In the genomic region with DNA sequence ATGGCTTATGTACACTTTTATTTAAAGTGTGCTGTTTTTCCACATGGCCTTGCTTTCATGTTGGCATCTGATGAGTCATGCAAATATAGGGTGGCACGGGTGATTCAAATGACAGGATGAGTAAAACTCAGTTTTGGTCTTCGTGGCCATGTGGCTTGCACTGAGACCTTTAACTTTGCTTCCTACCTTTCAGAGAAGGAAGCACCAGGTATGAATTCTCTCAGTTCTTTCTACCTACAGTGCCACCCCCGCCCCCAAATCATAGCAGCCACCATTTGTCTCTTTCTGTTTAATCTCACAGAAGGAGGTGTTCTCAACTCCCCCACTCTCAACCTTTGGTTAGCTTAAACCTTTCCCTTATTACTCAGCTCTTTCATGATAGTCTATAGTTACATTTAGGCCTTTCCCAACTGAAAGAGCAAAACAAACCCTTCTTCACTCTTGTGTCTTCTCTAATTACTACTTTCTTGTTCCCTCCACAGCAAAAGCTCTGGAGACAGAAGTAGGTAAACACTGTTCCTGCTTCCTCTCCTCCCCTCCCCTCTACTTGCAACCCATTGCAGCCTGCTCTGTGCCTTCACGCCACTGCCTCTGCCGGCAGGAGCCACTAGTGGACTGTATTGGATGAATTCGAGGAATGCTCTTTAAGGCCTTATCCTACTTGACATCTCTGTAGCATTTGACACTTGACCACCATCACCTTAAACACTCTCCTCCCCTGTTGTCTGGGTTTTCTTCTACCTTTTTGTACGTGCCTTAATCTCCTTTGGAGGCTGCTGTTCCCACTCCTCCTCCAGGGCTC, we compare ENCODE assay signal across 1 cellular context.
TF ChIP-seq lines count a peak whose summit lies in the region.

No MANE protein-coding gene starts in this region.

TF ChIP-seq in K562, 482 proteins besides CTCF, POLR2A, EP300 and RAD21 (continued from another document and continues in another):
- TF ChIP-seq, protein P1, sequence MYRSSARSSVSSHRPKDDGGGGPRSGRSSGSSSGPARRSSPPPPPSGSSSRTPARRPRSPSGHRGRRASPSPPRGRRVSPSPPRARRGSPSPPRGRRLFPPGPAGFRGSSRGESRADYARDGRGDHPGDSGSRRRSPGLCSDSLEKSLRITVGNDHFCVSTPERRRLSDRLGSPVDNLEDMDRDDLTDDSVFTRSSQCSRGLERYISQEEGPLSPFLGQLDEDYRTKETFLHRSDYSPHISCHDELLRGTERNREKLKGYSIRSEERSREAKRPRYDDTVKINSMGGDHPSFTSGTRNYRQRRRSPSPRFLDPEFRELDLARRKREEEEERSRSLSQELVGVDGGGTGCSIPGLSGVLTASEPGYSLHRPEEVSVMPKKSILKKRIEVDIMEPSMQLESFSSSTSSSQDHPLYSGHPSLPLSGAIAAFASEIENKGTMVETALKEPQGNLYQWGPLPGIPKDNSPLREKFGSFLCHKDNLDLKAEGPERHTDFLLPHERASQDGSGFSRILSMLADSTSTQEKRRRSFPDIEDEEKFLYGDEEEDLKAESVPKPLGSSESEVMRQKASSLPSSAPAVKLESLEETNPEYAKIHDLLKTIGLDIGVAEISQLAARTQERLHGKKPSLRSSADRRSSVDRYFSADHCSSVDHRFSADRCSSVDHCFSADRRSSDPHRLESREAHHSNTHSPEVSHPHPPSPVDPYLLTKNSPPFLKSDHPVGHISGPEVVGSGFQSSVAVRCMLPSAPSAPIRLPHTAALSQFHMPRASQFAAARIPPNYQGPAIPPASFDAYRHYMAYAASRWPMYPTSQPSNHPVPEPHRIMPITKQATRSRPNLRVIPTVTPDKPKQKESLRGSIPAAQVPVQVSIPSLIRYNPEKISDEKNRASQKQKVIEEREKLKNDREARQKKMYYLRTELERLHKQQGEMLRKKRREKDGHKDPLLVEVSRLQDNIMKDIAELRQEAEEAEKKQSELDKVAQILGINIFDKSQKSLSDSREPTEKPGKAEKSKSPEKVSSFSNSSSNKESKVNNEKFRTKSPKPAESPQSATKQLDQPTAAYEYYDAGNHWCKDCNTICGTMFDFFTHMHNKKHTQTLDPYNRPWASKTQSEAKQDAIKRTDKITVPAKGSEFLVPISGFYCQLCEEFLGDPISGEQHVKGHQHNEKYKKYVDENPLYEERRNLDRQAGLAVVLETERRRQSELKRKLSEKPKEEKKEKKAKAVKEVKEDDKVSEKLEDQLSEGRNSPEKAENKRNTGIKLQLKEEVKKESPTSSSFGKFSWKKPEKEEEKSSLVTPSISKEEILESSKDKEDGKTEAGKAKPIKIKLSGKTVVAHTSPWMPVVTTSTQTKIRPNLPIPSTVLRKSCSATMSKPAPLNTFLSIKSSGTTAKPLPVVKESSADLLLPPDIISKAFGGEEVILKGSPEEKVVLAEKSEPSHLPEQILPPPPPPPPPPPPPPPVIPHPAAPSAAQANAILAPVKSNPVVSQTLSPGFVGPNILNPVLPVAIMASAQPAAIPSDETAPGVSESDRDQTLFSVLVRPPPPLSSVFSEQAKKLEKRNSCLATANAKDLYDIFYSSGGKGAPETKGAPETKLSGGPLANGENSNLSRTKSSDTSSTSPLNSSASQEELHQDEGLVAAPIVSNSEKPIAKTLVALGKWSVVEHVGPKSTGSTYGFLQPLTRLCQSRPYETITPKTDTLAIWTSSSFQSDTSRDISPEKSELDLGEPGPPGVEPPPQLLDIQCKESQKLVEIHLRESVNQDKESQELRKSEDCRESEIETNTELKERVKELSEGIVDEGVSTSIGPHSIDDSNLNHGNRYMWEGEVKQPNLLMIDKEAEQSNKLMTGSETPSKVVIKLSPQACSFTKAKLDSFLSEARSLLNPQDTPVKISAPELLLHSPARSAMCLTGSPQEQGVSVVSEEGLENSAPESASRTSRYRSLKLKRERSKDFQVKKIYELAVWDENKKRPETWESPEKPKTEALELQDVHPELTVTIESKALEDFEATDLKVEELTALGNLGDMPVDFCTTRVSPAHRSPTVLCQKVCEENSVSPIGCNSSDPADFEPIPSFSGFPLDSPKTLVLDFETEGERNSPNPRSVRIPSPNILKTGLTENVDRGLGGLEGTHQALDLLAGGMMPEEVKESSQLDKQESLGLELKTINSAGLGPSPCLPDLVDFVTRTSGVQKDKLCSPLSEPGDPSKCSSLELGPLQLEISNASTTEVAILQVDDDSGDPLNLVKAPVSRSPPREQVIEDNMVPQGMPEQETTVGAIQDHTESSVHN (IDR thresholded peaks at IDR 0.05; ENCODE audit: borderline replicate concordance in 1 of 2, low read depth in 1 of 2): no peak
- TF ChIP-seq KLF13 (tag; IDR thresholded peaks at IDR 0.05; ENCODE audit: borderline replicate concordance, low read depth) (no peak), ZNF551 (CRISPR knock-in tag; IDR thresholded peaks at IDR 0.05) (no peak), PHF21A (IDR thresholded peaks at IDR 0.05; ENCODE audit: borderline replicate concordance, low read depth) (no peak), ZBED1 (IDR thresholded peaks at IDR 0.05) (no peak), GATA2 (CRISPR knock-in tag; IDR thresholded peaks at IDR 0.05) (peak; percentile 63; the same call in 1 of the 2 replicates), GTF2E2 (tag; IDR thresholded peaks at IDR 0.05) (no peak), ZEB2 (IDR thresholded peaks at IDR 0.05) (0 out of 2 replicates have a peak, but pooled peaks have one; percentile 46), HNRNPL (IDR thresholded peaks at IDR 0.05; ENCODE audit: low read depth, low read length) (no peak), TRIM24 (IDR thresholded peaks at IDR 0.05) (peak in 1 of 2 experiments; percentile 45; a peak in 1 of 4 replicates), SP1 (CRISPR knock-in tag; IDR thresholded peaks at IDR 0.05) (no peak), ZNF146 (CRISPR knock-in tag; IDR thresholded peaks at IDR 0.05; ENCODE audit: unreplicated experiment) (no peak), GATAD2A (IDR thresholded peaks at IDR 0.05) (no peak), ZNF780A (CRISPR knock-in tag; IDR thresholded peaks at IDR 0.05) (no peak), TOE1 (IDR thresholded peaks at IDR 0.05; ENCODE audit: borderline replicate concordance) (no peak), TOE1 (CRISPR knock-in tag; IDR thresholded peaks at IDR 0.05; ENCODE audit: borderline replicate concordance, low read depth) (no peak), FOXK2 (conservative IDR thresholded peaks at IDR 0.05 in 1 of 2, IDR thresholded peaks at IDR 0.05 in 1 of 2; ENCODE audit: low read depth in 2 of 2) (peak; percentile 75 to 76), NONO (IDR thresholded peaks at IDR 0.05; ENCODE audit: low read depth in 2 of 2, low read length in 1 of 2) (no peak), FOXA3 (CRISPR knock-in tag; conservative IDR thresholded peaks at IDR 0.05 in 1 of 2, IDR thresholded peaks at IDR 0.05 in 1 of 2) (peak in 1 of 2 experiments; percentile 36; a peak in 2 of 4 replicates), ZNF444 (CRISPR knock-in tag; IDR thresholded peaks at IDR 0.05) (no peak), DNMT1 (IDR thresholded peaks at IDR 0.05) (no peak), MYC (IDR thresholded peaks at IDR 0.05; ENCODE audit: low read depth, low read length) (peak; percentile 52; the same call in 1 of the 2 replicates), MYC (CRISPR knock-in tag; IDR thresholded peaks at IDR 0.05; ENCODE audit: borderline replicate concordance, low read depth) (no peak), L3MBTL2 (IDR thresholded peaks at IDR 0.05) (peak; percentile 52; the same call in 1 of the 2 replicates)
- TF ChIP-seq, protein P2, sequence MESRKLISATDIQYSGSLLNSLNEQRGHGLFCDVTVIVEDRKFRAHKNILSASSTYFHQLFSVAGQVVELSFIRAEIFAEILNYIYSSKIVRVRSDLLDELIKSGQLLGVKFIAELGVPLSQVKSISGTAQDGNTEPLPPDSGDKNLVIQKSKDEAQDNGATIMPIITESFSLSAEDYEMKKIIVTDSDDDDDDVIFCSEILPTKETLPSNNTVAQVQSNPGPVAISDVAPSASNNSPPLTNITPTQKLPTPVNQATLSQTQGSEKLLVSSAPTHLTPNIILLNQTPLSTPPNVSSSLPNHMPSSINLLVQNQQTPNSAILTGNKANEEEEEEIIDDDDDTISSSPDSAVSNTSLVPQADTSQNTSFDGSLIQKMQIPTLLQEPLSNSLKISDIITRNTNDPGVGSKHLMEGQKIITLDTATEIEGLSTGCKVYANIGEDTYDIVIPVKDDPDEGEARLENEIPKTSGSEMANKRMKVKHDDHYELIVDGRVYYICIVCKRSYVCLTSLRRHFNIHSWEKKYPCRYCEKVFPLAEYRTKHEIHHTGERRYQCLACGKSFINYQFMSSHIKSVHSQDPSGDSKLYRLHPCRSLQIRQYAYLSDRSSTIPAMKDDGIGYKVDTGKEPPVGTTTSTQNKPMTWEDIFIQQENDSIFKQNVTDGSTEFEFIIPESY (CRISPR knock-in tag; IDR thresholded peaks at IDR 0.05): no peak
- TF ChIP-seq, protein P3, sequence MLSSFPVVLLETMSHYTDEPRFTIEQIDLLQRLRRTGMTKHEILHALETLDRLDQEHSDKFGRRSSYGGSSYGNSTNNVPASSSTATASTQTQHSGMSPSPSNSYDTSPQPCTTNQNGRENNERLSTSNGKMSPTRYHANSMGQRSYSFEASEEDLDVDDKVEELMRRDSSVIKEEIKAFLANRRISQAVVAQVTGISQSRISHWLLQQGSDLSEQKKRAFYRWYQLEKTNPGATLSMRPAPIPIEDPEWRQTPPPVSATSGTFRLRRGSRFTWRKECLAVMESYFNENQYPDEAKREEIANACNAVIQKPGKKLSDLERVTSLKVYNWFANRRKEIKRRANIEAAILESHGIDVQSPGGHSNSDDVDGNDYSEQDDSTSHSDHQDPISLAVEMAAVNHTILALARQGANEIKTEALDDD (IDR thresholded peaks at IDR 0.05): peak; percentile 74
- TF ChIP-seq, protein P4, sequence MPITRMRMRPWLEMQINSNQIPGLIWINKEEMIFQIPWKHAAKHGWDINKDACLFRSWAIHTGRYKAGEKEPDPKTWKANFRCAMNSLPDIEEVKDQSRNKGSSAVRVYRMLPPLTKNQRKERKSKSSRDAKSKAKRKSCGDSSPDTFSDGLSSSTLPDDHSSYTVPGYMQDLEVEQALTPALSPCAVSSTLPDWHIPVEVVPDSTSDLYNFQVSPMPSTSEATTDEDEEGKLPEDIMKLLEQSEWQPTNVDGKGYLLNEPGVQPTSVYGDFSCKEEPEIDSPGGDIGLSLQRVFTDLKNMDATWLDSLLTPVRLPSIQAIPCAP (CRISPR knock-in tag; IDR thresholded peaks at IDR 0.05; ENCODE audit: borderline replicate concordance): no peak
- TF ChIP-seq, protein P5, sequence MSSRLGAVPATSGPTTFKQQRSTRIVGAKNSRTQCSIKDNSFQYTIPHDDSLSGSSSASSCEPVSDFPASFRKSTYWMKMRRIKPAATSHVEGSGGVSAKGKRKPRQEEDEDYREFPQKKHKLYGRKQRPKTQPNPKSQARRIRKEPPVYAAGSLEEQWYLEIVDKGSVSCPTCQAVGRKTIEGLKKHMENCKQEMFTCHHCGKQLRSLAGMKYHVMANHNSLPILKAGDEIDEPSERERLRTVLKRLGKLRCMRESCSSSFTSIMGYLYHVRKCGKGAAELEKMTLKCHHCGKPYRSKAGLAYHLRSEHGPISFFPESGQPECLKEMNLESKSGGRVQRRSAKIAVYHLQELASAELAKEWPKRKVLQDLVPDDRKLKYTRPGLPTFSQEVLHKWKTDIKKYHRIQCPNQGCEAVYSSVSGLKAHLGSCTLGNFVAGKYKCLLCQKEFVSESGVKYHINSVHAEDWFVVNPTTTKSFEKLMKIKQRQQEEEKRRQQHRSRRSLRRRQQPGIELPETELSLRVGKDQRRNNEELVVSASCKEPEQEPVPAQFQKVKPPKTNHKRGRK (tag; IDR thresholded peaks at IDR 0.05): peak; percentile 21; the same call in 1 of the 2 replicates
- TF ChIP-seq, protein P6, sequence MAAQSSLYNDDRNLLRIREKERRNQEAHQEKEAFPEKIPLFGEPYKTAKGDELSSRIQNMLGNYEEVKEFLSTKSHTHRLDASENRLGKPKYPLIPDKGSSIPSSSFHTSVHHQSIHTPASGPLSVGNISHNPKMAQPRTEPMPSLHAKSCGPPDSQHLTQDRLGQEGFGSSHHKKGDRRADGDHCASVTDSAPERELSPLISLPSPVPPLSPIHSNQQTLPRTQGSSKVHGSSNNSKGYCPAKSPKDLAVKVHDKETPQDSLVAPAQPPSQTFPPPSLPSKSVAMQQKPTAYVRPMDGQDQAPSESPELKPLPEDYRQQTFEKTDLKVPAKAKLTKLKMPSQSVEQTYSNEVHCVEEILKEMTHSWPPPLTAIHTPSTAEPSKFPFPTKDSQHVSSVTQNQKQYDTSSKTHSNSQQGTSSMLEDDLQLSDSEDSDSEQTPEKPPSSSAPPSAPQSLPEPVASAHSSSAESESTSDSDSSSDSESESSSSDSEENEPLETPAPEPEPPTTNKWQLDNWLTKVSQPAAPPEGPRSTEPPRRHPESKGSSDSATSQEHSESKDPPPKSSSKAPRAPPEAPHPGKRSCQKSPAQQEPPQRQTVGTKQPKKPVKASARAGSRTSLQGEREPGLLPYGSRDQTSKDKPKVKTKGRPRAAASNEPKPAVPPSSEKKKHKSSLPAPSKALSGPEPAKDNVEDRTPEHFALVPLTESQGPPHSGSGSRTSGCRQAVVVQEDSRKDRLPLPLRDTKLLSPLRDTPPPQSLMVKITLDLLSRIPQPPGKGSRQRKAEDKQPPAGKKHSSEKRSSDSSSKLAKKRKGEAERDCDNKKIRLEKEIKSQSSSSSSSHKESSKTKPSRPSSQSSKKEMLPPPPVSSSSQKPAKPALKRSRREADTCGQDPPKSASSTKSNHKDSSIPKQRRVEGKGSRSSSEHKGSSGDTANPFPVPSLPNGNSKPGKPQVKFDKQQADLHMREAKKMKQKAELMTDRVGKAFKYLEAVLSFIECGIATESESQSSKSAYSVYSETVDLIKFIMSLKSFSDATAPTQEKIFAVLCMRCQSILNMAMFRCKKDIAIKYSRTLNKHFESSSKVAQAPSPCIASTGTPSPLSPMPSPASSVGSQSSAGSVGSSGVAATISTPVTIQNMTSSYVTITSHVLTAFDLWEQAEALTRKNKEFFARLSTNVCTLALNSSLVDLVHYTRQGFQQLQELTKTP (IDR thresholded peaks at IDR 0.05; ENCODE audit: low read depth in 1 of 2, partially characterized antibody in 2 of 2): peak in 1 of 2 experiments; percentile 32
- TF ChIP-seq, protein P7, sequence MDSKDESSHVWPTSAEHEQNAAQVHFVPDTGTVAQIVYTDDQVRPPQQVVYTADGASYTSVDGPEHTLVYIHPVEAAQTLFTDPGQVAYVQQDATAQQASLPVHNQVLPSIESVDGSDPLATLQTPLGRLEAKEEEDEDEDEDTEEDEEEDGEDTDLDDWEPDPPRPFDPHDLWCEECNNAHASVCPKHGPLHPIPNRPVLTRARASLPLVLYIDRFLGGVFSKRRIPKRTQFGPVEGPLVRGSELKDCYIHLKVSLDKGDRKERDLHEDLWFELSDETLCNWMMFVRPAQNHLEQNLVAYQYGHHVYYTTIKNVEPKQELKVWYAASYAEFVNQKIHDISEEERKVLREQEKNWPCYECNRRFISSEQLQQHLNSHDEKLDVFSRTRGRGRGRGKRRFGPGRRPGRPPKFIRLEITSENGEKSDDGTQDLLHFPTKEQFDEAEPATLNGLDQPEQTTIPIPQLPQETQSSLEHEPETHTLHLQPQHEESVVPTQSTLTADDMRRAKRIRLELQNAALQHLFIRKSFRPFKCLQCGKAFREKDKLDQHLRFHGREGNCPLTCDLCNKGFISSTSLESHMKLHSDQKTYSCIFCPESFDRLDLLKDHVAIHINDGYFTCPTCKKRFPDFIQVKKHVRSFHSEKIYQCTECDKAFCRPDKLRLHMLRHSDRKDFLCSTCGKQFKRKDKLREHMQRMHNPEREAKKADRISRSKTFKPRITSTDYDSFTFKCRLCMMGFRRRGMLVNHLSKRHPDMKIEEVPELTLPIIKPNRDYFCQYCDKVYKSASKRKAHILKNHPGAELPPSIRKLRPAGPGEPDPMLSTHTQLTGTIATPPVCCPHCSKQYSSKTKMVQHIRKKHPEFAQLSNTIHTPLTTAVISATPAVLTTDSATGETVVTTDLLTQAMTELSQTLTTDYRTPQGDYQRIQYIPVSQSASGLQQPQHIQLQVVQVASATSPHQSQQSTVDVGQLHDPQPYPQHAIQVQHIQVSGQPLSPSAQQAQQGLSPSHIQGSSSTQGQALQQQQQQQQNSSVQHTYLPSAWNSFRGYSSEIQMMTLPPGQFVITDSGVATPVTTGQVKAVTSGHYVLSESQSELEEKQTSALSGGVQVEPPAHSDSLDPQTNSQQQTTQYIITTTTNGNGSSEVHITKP (IDR thresholded peaks at IDR 0.05; ENCODE audit: partially characterized antibody): peak; percentile 40
